10 cellular contexts compared by ENCODE assay signal in the genomic region with DNA sequence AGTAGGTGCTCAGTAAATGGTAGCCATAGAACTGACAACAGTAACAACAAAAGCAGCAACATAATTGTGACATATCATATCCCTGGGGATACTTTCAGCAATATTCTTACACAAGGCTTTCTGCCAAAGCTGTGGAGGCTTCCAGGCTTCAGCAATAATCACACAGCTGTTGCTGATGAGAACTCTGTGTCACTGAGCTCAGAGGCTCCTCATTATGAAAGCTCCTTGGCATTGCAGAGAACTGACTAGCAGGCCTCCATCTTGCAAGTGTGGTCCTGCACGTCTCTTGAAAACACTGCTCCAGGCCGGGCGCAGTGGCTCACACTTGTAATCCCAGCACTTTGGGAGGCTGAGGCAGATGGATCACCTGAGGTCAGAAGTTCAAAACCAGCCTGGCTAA.
A peak's percentile ranks its signal among the peaks of the same experiment; 100 is the strongest.
DNase-seq lines count a peak whose midpoint lies in the region; ATAC-seq and TF ChIP-seq lines count a peak whose summit lies in the region.
"Had no signal": no experiment of that assay in that cellular context is flagged by ENCODE, and none has a peak within 500 bp of the region (broad histone marks: within the 10 kb centered on the region; RNA-seq: fewer than 3 reads in every experiment).

No MANE protein-coding gene starts in this region.

- H3K18ac ChIP-seq in trophoblast cell (ENCODE audit: low read length): no peak overlapping the region

- H3K9me3 ChIP-seq in adipocyte (ENCODE audit: control insufficient read depth, low read length) (no peaks in the 10 kb centered on the region), left ventricle myocardium inferior (replicated peaks) (no peaks in the 10 kb centered on the region), stomach (no peaks in the 10 kb centered on the region), trophoblast cell (ENCODE audit: insufficient read depth, low read depth, low read length) (no peaks in the 10 kb centered on the region), WERI-Rb-1 (ENCODE audit: severe bottlenecking) (no peaks in the 10 kb centered on the region), BE2C (no peaks in the 10 kb centered on the region)

- H3K4me2 ChIP-seq in trophoblast cell (ENCODE audit: low read length): no peak overlapping the region

- no peak for ATAC-seq in HG03039 (IDR thresholded peaks at IDR 0.05; ENCODE audit: unreplicated experiment)

- H3K4me1 ChIP-seq in adipocyte (ENCODE audit: control insufficient read depth, insufficient read depth, low read length) (peaks cover 22% of the 10 kb centered on the region), left ventricle myocardium inferior (peaks cover 37% of the 10 kb centered on the region), stomach (peaks cover 0 to 21% (median 10%) of the 10 kb centered on the region in 4 donors), trophoblast cell (ENCODE audit: control insufficient read depth in 1 of 2, insufficient read depth in 2 of 2, low read length in 2 of 2) (no peaks in the 10 kb centered on the region), BE2C (peaks cover 5% of the 10 kb centered on the region; the same call in 1 of the 2 replicates)

- no peak overlapping the region for H3K4ac ChIP-seq in trophoblast cell (ENCODE audit: low read depth, low read length)

- H2BK120ac ChIP-seq in trophoblast cell (ENCODE audit: insufficient read depth, low read length, poor library complexity): no peak overlapping the region

- no peaks in the 10 kb centered on the region for H3K79me1 ChIP-seq in trophoblast cell (ENCODE audit: low read length)

- no peak overlapping the region for H2AFZ ChIP-seq in trophoblast cell (ENCODE audit: insufficient read depth, low read length, poor library complexity)

- no peak overlapping the region for H4K91ac ChIP-seq in trophoblast cell (ENCODE audit: low read depth, low read length)

- H2AK5ac ChIP-seq in trophoblast cell (ENCODE audit: low read length): no peak overlapping the region

- TF ChIP-seq EP300 in stomach (IDR thresholded peaks at IDR 0.05): no peak

- H3K14ac ChIP-seq in trophoblast cell (ENCODE audit: low read length): no peak overlapping the region

- peak overlapping the region; percentile 91 for H3K27ac ChIP-seq in left ventricle myocardium inferior (replicated peaks)
- peak overlapping the region in 4 of 5 donors; percentile 50 to 72 (median 62) for H3K27ac ChIP-seq in stomach
- H3K27ac ChIP-seq in trophoblast cell (ENCODE audit: low read depth, low read length): no peak overlapping the region
- H3K27ac ChIP-seq in WERI-Rb-1: no peak overlapping the region

- DNase-seq in D341Med (ENCODE audit: low spot score): peak; percentile 30
- DNase-seq in adipocyte (ENCODE audit: low read depth): peak; percentile 65
- no peak for DNase-seq in left ventricle myocardium inferior
- DNase-seq in stomach: no peak
- no peak for DNase-seq in trophoblast cell
- DNase-seq in WERI-Rb-1: no peak
- no peak for DNase-seq in BE2C
- DNase-seq: activated naive CD4-positive, alpha-beta T cell treated with Interleukin-2 at 50 U/mL for 16 hours; hypothalamus had no signal

- TF ChIP-seq POLR2A in stomach (IDR thresholded peaks at IDR 0.05): no peak

- no peak overlapping the region for H3K23ac ChIP-seq in trophoblast cell (ENCODE audit: low read length)

- H3K4me3 ChIP-seq in adipocyte (ENCODE audit: low read length) (no peak overlapping the region), left ventricle myocardium inferior (no peak overlapping the region), stomach (no peak overlapping the region), trophoblast cell (ENCODE audit: low read depth, low read length) (no peak overlapping the region), WERI-Rb-1 (ENCODE audit: low read depth, low read length) (no peak overlapping the region), BE2C (ENCODE audit: low read depth, low read length) (no peak overlapping the region)

- no peaks in the 10 kb centered on the region for H3K79me2 ChIP-seq in trophoblast cell (ENCODE audit: control insufficient read depth, insufficient read depth, low read length, poor library complexity)

- H3K27me3 ChIP-seq in adipocyte (replicated peaks; ENCODE audit: control insufficient read depth, insufficient read depth, low read length) (no peaks in the 10 kb centered on the region), left ventricle myocardium inferior (ENCODE audit: low read depth) (no peaks in the 10 kb centered on the region), stomach (no peaks in the 10 kb centered on the region), trophoblast cell (ENCODE audit: insufficient read depth, low read length) (no peaks in the 10 kb centered on the region), WERI-Rb-1 (ENCODE audit: insufficient read depth, low read depth, severe bottlenecking) (no peaks in the 10 kb centered on the region), BE2C (no peaks in the 10 kb centered on the region)

- H4K8ac ChIP-seq in trophoblast cell (ENCODE audit: low read depth, low read length): no peak overlapping the region

- no peak for TF ChIP-seq CTCF in left ventricle myocardium inferior (IDR thresholded peaks at IDR 0.05; ENCODE audit: borderline replicate concordance)
- TF ChIP-seq CTCF in stomach (IDR thresholded peaks at IDR 0.05): no peak
- TF ChIP-seq CTCF in WERI-Rb-1 (IDR thresholded peaks at IDR 0.05; ENCODE audit: low read depth, low read length): no peak
- TF ChIP-seq CTCF in BE2C (IDR thresholded peaks at IDR 0.05; ENCODE audit: low read depth, low read length): no peak

- H2BK5ac ChIP-seq in trophoblast cell (ENCODE audit: low read depth, low read length, poor library complexity): no peak overlapping the region

- H3K9ac ChIP-seq in adipocyte (ENCODE audit: low read length) (peak overlapping the region; percentile 79), trophoblast cell (ENCODE audit: low read length) (no peak overlapping the region)

- WGBS in stomach, 5 donors: 77 to 100% (median 90%) methylated on average over 3 of the region's 3 CpGs
- no CpG with 5 or more reads among the region's 3 CpGs for WGBS in trophoblast cell (ENCODE audit: extremely low coverage, insufficient coverage, insufficient read length)

- intact Hi-C loops in left ventricle myocardium inferior (cut with micrococcal nuclease) (loop anchor here (5.0 to 10.0 kb wide), 3 partner anchors 96 to 438 kb away; a partner anchor contains a TSS), stomach (cut with DNase I; ENCODE audit: low total_unique reads) (no loop called here)

- H3K36me3 ChIP-seq in adipocyte (ENCODE audit: control insufficient read depth, insufficient read depth, low read length, severe bottlenecking): no peaks in the 10 kb centered on the region
- H3K36me3 ChIP-seq in left ventricle myocardium inferior: no peaks in the 10 kb centered on the region
- H3K36me3 ChIP-seq in stomach: no peaks in the 10 kb centered on the region
- no peaks in the 10 kb centered on the region for H3K36me3 ChIP-seq in trophoblast cell (ENCODE audit: control insufficient read depth in 1 of 2, insufficient read depth in 2 of 2, low read length in 2 of 2)
- no peaks in the 10 kb centered on the region for H3K36me3 ChIP-seq in WERI-Rb-1
- no peaks in the 10 kb centered on the region for H3K36me3 ChIP-seq in BE2C

- H4K12ac ChIP-seq in trophoblast cell (ENCODE audit: low read depth, low read length): no peak overlapping the region

- no peak overlapping the region for H2BK12ac ChIP-seq in trophoblast cell (ENCODE audit: low read length)

Comparison
In these comparisons a context has a peak if more than half of its experiments do, and no peak if none do; other contexts are left out.
1. DNase-seq: peak in D341Med (single experiment) and adipocyte (single experiment); none in left ventricle myocardium inferior (single experiment), stomach (single experiment), trophoblast cell (0 of 2), WERI-Rb-1 (single experiment) and BE2C (single experiment).
2. H3K27ac ChIP-seq: peak in left ventricle myocardium inferior (single experiment) and stomach (4 of 5); none in trophoblast cell (single experiment) and WERI-Rb-1 (single experiment).